ENCODE assay signal across 8 cellular contexts in the genomic region with DNA sequence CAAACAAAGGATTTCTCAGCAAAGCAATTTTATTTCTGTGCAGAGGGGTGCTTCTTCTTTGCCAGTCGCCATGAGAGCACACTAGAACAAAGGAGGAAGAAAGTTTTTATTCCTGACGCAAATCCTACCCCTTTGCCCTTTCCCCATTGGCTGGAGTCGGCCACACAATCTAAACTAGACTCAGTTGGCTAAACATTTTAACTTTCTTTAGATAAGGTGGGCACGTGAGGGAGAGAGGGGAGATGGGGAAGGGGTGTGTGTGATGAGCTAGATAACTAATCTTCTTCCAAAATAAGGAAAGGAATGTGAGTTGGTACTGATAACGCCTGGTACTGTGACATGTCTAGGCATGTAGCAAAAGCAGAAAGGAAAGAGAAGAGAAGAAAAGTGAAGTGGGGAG. TPM values are rescaled to one million over a fixed set of nuclear protein-coding genes. Genes with fewer than 3 reads are reported as not detected.
A peak's percentile ranks its signal among the peaks of the same experiment; 100 is the strongest.
DNase-seq lines count a peak whose midpoint lies in the region; ATAC-seq and TF ChIP-seq lines count a peak whose summit lies in the region.

No MANE protein-coding gene starts in this region.

- ATAC-seq in T-helper 17 cell (no peak), GM21367 (IDR thresholded peaks at IDR 0.05; ENCODE audit: unreplicated experiment) (no peak)

- no peaks in the 10 kb centered on the region for H3K9me3 ChIP-seq in T-helper 17 cell (ENCODE audit: control insufficient read depth, low read length, poor library complexity, severe bottlenecking)

- H3K36me3 Mint-ChIP-seq in T-helper 17 cell (ENCODE audit: low read depth) = peaks cover 10% of the 10 kb centered on the region

- H3K4me1 Mint-ChIP-seq in T-helper 17 cell = peaks cover 53% of the 10 kb centered on the region

- peak; percentile 36 for DNase-seq in GM03348 (ENCODE audit: low spot score)
- DNase-seq in T-helper 17 cell = no peak
- peak in 1 of 2 donors; percentile 29 for DNase-seq in foreskin fibroblast
- DNase-seq in HuH-7.5 (ENCODE audit: low spot score) = no peak
- DNase-seq in SHP77 (lab: John Stamatoyannopoulos, UW) = no peak
- no peak for DNase-seq in hepatic stellate cell (ENCODE audit: low spot score)

- no peaks in the 10 kb centered on the region for H3K36me3 ChIP-seq in rectal smooth muscle tissue (ENCODE audit: control insufficient read depth, insufficient read depth, low read length)

- H3K27me3 Mint-ChIP-seq in T-helper 17 cell = no peaks in the 10 kb centered on the region

- TF ChIP-seq CTCF in foreskin fibroblast (IDR thresholded peaks at IDR 0.05; ENCODE audit: low read depth, low read length) = no peak

- peaks cover 8% of the 10 kb centered on the region for H3K4me1 ChIP-seq in rectal smooth muscle tissue (ENCODE audit: control insufficient read depth, insufficient read depth, low read length)

- no peak overlapping the region for H3K9ac ChIP-seq in rectal smooth muscle tissue (ENCODE audit: low read length)

- peak overlapping the region; percentile 99 for H3K4me3 Mint-ChIP-seq in T-helper 17 cell

- H3K4me3 ChIP-seq in foreskin fibroblast (ENCODE audit: low read depth in 1 of 2, low read length in 2 of 2) = peak overlapping the region; percentile 67
- H3K4me3 ChIP-seq in rectal smooth muscle tissue (ENCODE audit: low read length) = peak overlapping the region; percentile 59

- no peaks in the 10 kb centered on the region for H3K27me3 ChIP-seq in rectal smooth muscle tissue (ENCODE audit: control insufficient read depth, insufficient read depth, low read length)

- peak overlapping the region; percentile 98 for H3K27ac Mint-ChIP-seq in T-helper 17 cell

- H3K27ac ChIP-seq in rectal smooth muscle tissue (ENCODE audit: low read depth, low read length) = peak overlapping the region; percentile 84

RNA-seq across cellular contexts. Expression of gene TRIM22, which starts 0.6 kb away (rescaled TPM):
- total RNA-seq in T-helper 17 cell = 100 to 1,000 TPM; 273 to 293 TPM

RNA-seq across cellular contexts. Expression of gene TRIM5, which starts 5.3 kb away (rescaled TPM):
- total RNA-seq in T-helper 17 cell = 10 to 100 TPM in 1 of 2 donors, 1 to 10 TPM in 1; 9.9 to 10.4 TPM

RNA-seq across cellular contexts. Expression of gene OR56B1, which starts 46.0 kb away (rescaled TPM):
- under 1 TPM in 1 of 2 donors, not detected in 1; 0.20 TPM for total RNA-seq in T-helper 17 cell
